Comparison of ENCODE assay signal across 8 cellular contexts in genomic region chr15:37098468-37099320, GRCh38. TPM values are rescaled to one million over a fixed set of nuclear protein-coding genes. Genes with fewer than 3 reads are reported as not detected.
DNase-seq lines count a peak whose midpoint lies in the region; ATAC-seq and TF ChIP-seq lines count a peak whose summit lies in the region.

No MANE protein-coding gene starts in this region.

- TF ChIP-seq CTCF in HFFc6 (IDR thresholded peaks at IDR 0.05) (no peak), upper lobe of left lung (IDR thresholded peaks at IDR 0.05) (no peak)

- DNase-seq in NCI-H510A treated with DMSO at 0.1 percent for 48 hours (lab: John Stamatoyannopoulos, UW) (peak; percentile 24), NCI-H510A (lab: John Stamatoyannopoulos, UW) (no peak), HFFc6 (no peak), RKO (ENCODE audit: low spot score) (peak; percentile 55), memory B cell (ENCODE audit: low spot score in 2 of 2) (no peak), upper lobe of left lung (peak in 1 of 2 donors; percentile 89)

- no peak for TF ChIP-seq EP300 in upper lobe of left lung (IDR thresholded peaks at IDR 0.05)

- H3K9me3 ChIP-seq in ectodermal cell (ENCODE audit: control insufficient read depth, low read length), result no peaks in the 10 kb centered on the region
- no peaks in the 10 kb centered on the region for H3K9me3 ChIP-seq in upper lobe of left lung

- TF ChIP-seq POLR2A in upper lobe of left lung (IDR thresholded peaks at IDR 0.05), result no peak

- H3K9me3 Mint-ChIP-seq in HFFc6, result no peaks in the 10 kb centered on the region
- peaks cover 3% of the 10 kb centered on the region for H3K9me3 Mint-ChIP-seq in memory B cell

- peak; percentile 53 for ATAC-seq in memory B cell (ENCODE audit: low read depth)
- ATAC-seq in upper lobe of left lung (ENCODE audit: low FRiP score in 2 of 2), result no peak
- ATAC-seq in GM18861 (IDR thresholded peaks at IDR 0.05; ENCODE audit: unreplicated experiment), result no peak

- peaks cover 7% of the 10 kb centered on the region for H3K36me3 ChIP-seq in ectodermal cell (ENCODE audit: control insufficient read depth, insufficient read depth, low read length)
- no peaks in the 10 kb centered on the region for H3K36me3 ChIP-seq in upper lobe of left lung

- H3K4me3 Mint-ChIP-seq in HFFc6 (peak overlapping the region; percentile 98), memory B cell (peak overlapping the region; percentile 95)

- H3K4me1 ChIP-seq in ectodermal cell (ENCODE audit: control insufficient read depth, insufficient read depth, low read length) (peaks cover 15% of the 10 kb centered on the region), upper lobe of left lung (peaks cover 8 to 38% (median 16%) of the 10 kb centered on the region in 4 donors)

- peaks cover 47% of the 10 kb centered on the region for H3K4me1 Mint-ChIP-seq in HFFc6 (ENCODE audit: low read depth)
- H3K4me1 Mint-ChIP-seq in memory B cell, result peaks cover 39% of the 10 kb centered on the region

- H3K27ac Mint-ChIP-seq in HFFc6 (peak overlapping the region; percentile 98), memory B cell (no peak overlapping the region)

- peak overlapping the region; percentile 74 for H3K27ac ChIP-seq in ectodermal cell (ENCODE audit: insufficient read depth, low read depth, low read length, poor library complexity, severe bottlenecking)
- peak overlapping the region; percentile 84 to 95 (median 92) for H3K27ac ChIP-seq in upper lobe of left lung

- H3K36me3 Mint-ChIP-seq in HFFc6 (ENCODE audit: low read depth) (peaks cover 49% of the 10 kb centered on the region), memory B cell (peaks cover 6% of the 10 kb centered on the region)

- H3K27me3 Mint-ChIP-seq in HFFc6 (ENCODE audit: insufficient read depth) (peaks cover 17% of the 10 kb centered on the region), memory B cell (peaks cover 46% of the 10 kb centered on the region)

- H3K4me3 ChIP-seq in ectodermal cell (ENCODE audit: insufficient read depth, low read depth, low read length) (peak overlapping the region; percentile 86), upper lobe of left lung (peak overlapping the region; percentile 61 to 88 (median 76))

- H3K27me3 ChIP-seq in ectodermal cell (ENCODE audit: control insufficient read depth, insufficient read depth, low read length, poor library complexity, severe bottlenecking), result peaks cover 9% of the 10 kb centered on the region
- peaks cover 0 to 19% (median 2%) of the 10 kb centered on the region in 4 donors for H3K27me3 ChIP-seq in upper lobe of left lung

- 0% methylated on average over 72 to 75 of the region's 75 CpGs for whole genome bisulfite sequencing in ectodermal cell, 2 experiments
- 1% methylated on average over 42 to 68 of the region's 75 CpGs for WGBS in upper lobe of left lung, 2 donors

RNA-seq across cellular contexts. Expression of gene MEIS2, which starts 1.7 kb away (rescaled TPM):
- 10 to 100 TPM; 31.8 to 48.0 (median 42.8) TPM for total RNA-seq in HFFc6 (2021; fragmentation: NEBNext Ultra II Directional; extraction: Animal tissue kit (Norgen Biotek cat#: 25700))
- polyA plus RNA-seq in ectodermal cell (2013, experiment 1 of 4), result 88.1 TPM
- 77.5 TPM for polyA plus RNA-seq in ectodermal cell (2013, experiment 2 of 4)
- polyA plus RNA-seq in ectodermal cell (2013, experiment 3 of 4), result 75.8 TPM
- 82.1 TPM for polyA plus RNA-seq in ectodermal cell (2013, experiment 4 of 4)
- 10 to 100 TPM; 13.7 to 53.4 (median 21.4) TPM for total RNA-seq in upper lobe of left lung

Comparison
In these comparisons a context has a peak if more than half of its experiments do, and no peak if none do; other contexts are left out.
1. DNase-seq: peak in NCI-H510A treated with DMSO at 0.1 percent for 48 hours (single experiment) and RKO (single experiment); none in NCI-H510A (single experiment), HFFc6 (single experiment) and memory B cell (0 of 2).